In genomic region chr10:62512732-62513475, GRCh38 we compare ENCODE assay signal across 28 cellular contexts.
DNase-seq lines count a peak whose midpoint lies in the region; ATAC-seq and TF ChIP-seq lines count a peak whose summit lies in the region.
"Had no signal": no experiment of that assay in that cellular context is flagged by ENCODE, and none has a peak within 500 bp of the region (broad histone marks: within the 10 kb centered on the region; RNA-seq: fewer than 3 reads in every experiment).

No MANE protein-coding gene starts in this region.

- no peak for TF ChIP-seq POLR2A in suprapubic skin (IDR thresholded peaks at IDR 0.05)

- H3K18ac ChIP-seq in mesenchymal stem cell (ENCODE audit: low read depth in 1 of 2, low read length in 2 of 2): no peak overlapping the region

- H3K79me2 ChIP-seq in GM23338 (replicated peaks; ENCODE audit: insufficient read depth): no peaks in the 10 kb centered on the region

- 74% methylated on average over 5 of the region's 5 CpGs for WGBS in mesenchymal stem cell
- WGBS in suprapubic skin: 82% methylated on average over 5 of the region's 5 CpGs

- H4K20me1 ChIP-seq in GM23338 (replicated peaks; ENCODE audit: insufficient read depth): no peaks in the 10 kb centered on the region

- H3K9me3 ChIP-seq in mesenchymal stem cell (ENCODE audit: control insufficient read depth, low read length): no peaks in the 10 kb centered on the region
- no peaks in the 10 kb centered on the region for H3K9me3 ChIP-seq in suprapubic skin
- H3K9me3 ChIP-seq: esophagus squamous epithelium, heart left ventricle, vagina had no signal

- H2AFZ ChIP-seq in mesenchymal stem cell (ENCODE audit: low read depth, low read length) (no peak overlapping the region), GM23338 (no peak overlapping the region)

- DNase-seq in Caki2 (ENCODE audit: low read depth) (peak; percentile 62), HK-2 (ENCODE audit: unreplicated experiment) (peak; percentile 26), epithelial cell of esophagus (ENCODE audit: low read depth) (peak; percentile 66), mesenchymal stem cell (peak; percentile 18), suprapubic skin (ENCODE audit: low spot score in 2 of 2) (no peak), GF-D8 (lab: John Stamatoyannopoulos, UW) (no peak), GM23338 (ENCODE audit: low spot score) (no peak)
- DNase-seq: activated B cell treated with CpG ODN at 0.5 μM for 24 hours; activated CD4-positive, alpha-beta memory T cell treated with anti-CD3 and anti-CD28 coated beads, Interleukin-2, amount 10 ng/mL, durations not matched to agents 7 days and 5 days; activated gamma-delta T cell treated with Interleukin-2 at 50 U/mL for 16 hours; brain microvascular endothelial cell; DMS 273 treated with DMSO at 0.1 percent for 48 hours; effector memory CD8-positive, alpha-beta T cell; esophagus squamous epithelium; GOT3; heart left ventricle; left ventricle myocardium superior; NCI-H1436 treated with DMSO at 0.1 percent for 48 hours; NCI-H2171 treated with DMSO at 0.1 percent for 48 hours; NCI-H69; substantia nigra; T-helper 9 cell had no signal

- H3K27ac ChIP-seq in mesenchymal stem cell (ENCODE audit: low read length, poor library complexity, severe bottlenecking) (peak overlapping the region; percentile 50), suprapubic skin (no peak overlapping the region), GM23338 (ENCODE audit: low read depth) (no peak overlapping the region)
- H3K27ac ChIP-seq: brain microvascular endothelial cell, esophagus squamous epithelium, heart left ventricle, vagina had no signal

- no peak overlapping the region for H2BK120ac ChIP-seq in mesenchymal stem cell (ENCODE audit: low read depth, low read length)

- TF ChIP-seq EP300 in suprapubic skin (IDR thresholded peaks at IDR 0.05): no peak

- no peak overlapping the region for H4K8ac ChIP-seq in mesenchymal stem cell (ENCODE audit: low read length)

- peak overlapping the region; percentile 16 for H2AK5ac ChIP-seq in mesenchymal stem cell (ENCODE audit: low read length, severe bottlenecking)

- no peaks in the 10 kb centered on the region; the same call in 2 of the 3 replicates for H3K9me3 Mint-ChIP-seq in GM23338
- H3K9me3 Mint-ChIP-seq: activated B cell treated with CpG ODN at 0.5 μM for 24 hours; activated CD4-positive, alpha-beta memory T cell treated with anti-CD3 and anti-CD28 coated beads, Interleukin-2, amount 10 ng/mL, durations not matched to agents 7 days and 5 days; effector memory CD8-positive, alpha-beta T cell; nephron had no signal

- no peaks in the 10 kb centered on the region for H3K36me3 Mint-ChIP-seq in GM23338 (ENCODE audit: low read depth)
- H3K36me3 Mint-ChIP-seq: CD14-positive monocyte had no signal

- no peaks in the 10 kb centered on the region for H3K27me3 ChIP-seq in mesenchymal stem cell (ENCODE audit: control insufficient read depth in 1 of 2, insufficient read depth in 1 of 2, low read length in 2 of 2)
- no peaks in the 10 kb centered on the region for H3K27me3 ChIP-seq in suprapubic skin
- no peaks in the 10 kb centered on the region for H3K27me3 ChIP-seq in GM23338 (ENCODE audit: insufficient read depth)
- H3K27me3 ChIP-seq: brain microvascular endothelial cell, esophagus squamous epithelium, heart left ventricle, vagina had no signal

- H4K91ac ChIP-seq in mesenchymal stem cell (ENCODE audit: low read length): no peak overlapping the region

- H3K27me3 Mint-ChIP-seq in GM23338 (ENCODE audit: insufficient read depth, low read depth, poor library complexity): peaks cover 6% of the 10 kb centered on the region

- no peak overlapping the region for H3K4me3 Mint-ChIP-seq in GM23338
- H3K4me3 Mint-ChIP-seq: activated B cell treated with CpG ODN at 0.5 μM for 24 hours; activated CD4-positive, alpha-beta memory T cell treated with anti-CD3 and anti-CD28 coated beads, Interleukin-2, amount 10 ng/mL, durations not matched to agents 7 days and 5 days; CD14-positive monocyte; effector memory CD8-positive, alpha-beta T cell; nephron had no signal

- no peak overlapping the region for H3K14ac ChIP-seq in mesenchymal stem cell (ENCODE audit: low read length in 2 of 2)

- no peak overlapping the region for H3K27ac Mint-ChIP-seq in GM23338
- H3K27ac Mint-ChIP-seq: activated B cell treated with CpG ODN at 0.5 μM for 24 hours; activated CD4-positive, alpha-beta memory T cell treated with anti-CD3 and anti-CD28 coated beads, Interleukin-2, amount 10 ng/mL, durations not matched to agents 7 days and 5 days; effector memory CD8-positive, alpha-beta T cell; nephron had no signal

- H3F3A ChIP-seq in GM23338 (replicated peaks; ENCODE audit: low read depth): no peaks in the 10 kb centered on the region

- H3K9me2 ChIP-seq in GM23338 (ENCODE audit: insufficient read depth): peaks cover 17% of the 10 kb centered on the region; the same call in 1 of the 2 replicates

- H2BK15ac ChIP-seq in mesenchymal stem cell (ENCODE audit: low read depth, poor library complexity, severe bottlenecking): no peak overlapping the region

- H3K36me3 ChIP-seq in mesenchymal stem cell (ENCODE audit: control insufficient read depth in 1 of 2, insufficient read depth in 2 of 2, low read depth in 1 of 2, low read length in 2 of 2) (no peaks in the 10 kb centered on the region), suprapubic skin (no peaks in the 10 kb centered on the region), GM23338 (ENCODE audit: insufficient read depth) (no peaks in the 10 kb centered on the region)
- H3K36me3 ChIP-seq: brain microvascular endothelial cell, esophagus squamous epithelium, heart left ventricle, vagina had no signal

- no peak overlapping the region for H3K4me2 ChIP-seq in mesenchymal stem cell (ENCODE audit: low read length, poor library complexity, severe bottlenecking)
- H3K4me2 ChIP-seq in GM23338: no peak overlapping the region

- no peak overlapping the region for H3K23ac ChIP-seq in mesenchymal stem cell (ENCODE audit: low read length in 2 of 2)

- in situ Hi-C loops in Caki2 (cut with HindIII; ENCODE audit: low pct_unique_long_range_greater_than_20kb, low sequenced_read_pairs): no loop called here

- H3K4ac ChIP-seq in mesenchymal stem cell (ENCODE audit: low read depth in 1 of 2, low read length in 2 of 2): no peak overlapping the region

- H3K79me1 ChIP-seq in mesenchymal stem cell (replicated peaks; ENCODE audit: low read length, poor library complexity, severe bottlenecking): no peaks in the 10 kb centered on the region

- ATAC-seq in GM23338 (no peak), GM18873 (IDR thresholded peaks at IDR 0.05; ENCODE audit: low FRiP score, unreplicated experiment) (no peak)
- ATAC-seq: effector memory CD8-positive, alpha-beta T cell; heart left ventricle; K562; left ventricle myocardium superior had no signal

- H3K4me3 ChIP-seq in epithelial cell of esophagus (ENCODE audit: low read length): no peak overlapping the region
- no peak overlapping the region for H3K4me3 ChIP-seq in mesenchymal stem cell (ENCODE audit: insufficient read depth in 1 of 2, low read depth in 1 of 2, low read length in 2 of 2)
- no peak overlapping the region for H3K4me3 ChIP-seq in suprapubic skin
- H3K4me3 ChIP-seq in GM23338: no peak overlapping the region
- H3K4me3 ChIP-seq: esophagus squamous epithelium, GM12878, heart left ventricle, K562, vagina had no signal

- TF ChIP-seq CTCF in epithelial cell of esophagus (IDR thresholded peaks at IDR 0.05; ENCODE audit: insufficient read depth, low read depth, low read length, missing control alignments) (no peak), suprapubic skin (IDR thresholded peaks at IDR 0.05) (no peak), GM23338 (conservative IDR thresholded peaks at IDR 0.05; ENCODE audit: low read depth in 2 of 2) (no peak)

- no peak overlapping the region for H3K9ac ChIP-seq in mesenchymal stem cell (ENCODE audit: low read length)

- H3K4me1 ChIP-seq in mesenchymal stem cell (ENCODE audit: control insufficient read depth, insufficient read depth, low read depth, low read length): peaks cover 12% of the 10 kb centered on the region
- peaks cover 9% of the 10 kb centered on the region for H3K4me1 ChIP-seq in suprapubic skin
- H3K4me1 ChIP-seq in GM23338 (ENCODE audit: insufficient read depth): peaks cover under 1% of the 10 kb centered on the region; the same call in 1 of the 2 replicates
- H3K4me1 ChIP-seq: esophagus squamous epithelium, vagina had no signal

- H2BK5ac ChIP-seq in mesenchymal stem cell (ENCODE audit: low read depth, low read length, poor library complexity, severe bottlenecking): no peak overlapping the region

- H2BK12ac ChIP-seq in mesenchymal stem cell (ENCODE audit: low read length in 2 of 2): no peak overlapping the region

- H3K4me1 Mint-ChIP-seq in GM23338: no peaks in the 10 kb centered on the region

TF ChIP-seq in GM23338, 12 proteins besides CTCF, POLR2A, EP300 and RAD21 (continues in another document):
- TF ChIP-seq ZNF114 (CRISPR knock-in tag; IDR thresholded peaks at IDR 0.05): no peak
- no peak for TF ChIP-seq STAT1 (IDR thresholded peaks at IDR 0.05; ENCODE audit: unreplicated experiment)
- TF ChIP-seq REST (IDR thresholded peaks at IDR 0.05; ENCODE audit: unreplicated experiment): no peak

Comparison
In these comparisons a context has a peak if more than half of its experiments do, and no peak if none do; other contexts are left out.
1. DNase-seq: peak in Caki2 (single experiment), HK-2 (single experiment), epithelial cell of esophagus (single experiment) and mesenchymal stem cell (single experiment); none in suprapubic skin (0 of 2), GF-D8 (single experiment) and GM23338 (single experiment).